Comparison of ENCODE assay signal across 8 cellular contexts in the genomic region with DNA sequence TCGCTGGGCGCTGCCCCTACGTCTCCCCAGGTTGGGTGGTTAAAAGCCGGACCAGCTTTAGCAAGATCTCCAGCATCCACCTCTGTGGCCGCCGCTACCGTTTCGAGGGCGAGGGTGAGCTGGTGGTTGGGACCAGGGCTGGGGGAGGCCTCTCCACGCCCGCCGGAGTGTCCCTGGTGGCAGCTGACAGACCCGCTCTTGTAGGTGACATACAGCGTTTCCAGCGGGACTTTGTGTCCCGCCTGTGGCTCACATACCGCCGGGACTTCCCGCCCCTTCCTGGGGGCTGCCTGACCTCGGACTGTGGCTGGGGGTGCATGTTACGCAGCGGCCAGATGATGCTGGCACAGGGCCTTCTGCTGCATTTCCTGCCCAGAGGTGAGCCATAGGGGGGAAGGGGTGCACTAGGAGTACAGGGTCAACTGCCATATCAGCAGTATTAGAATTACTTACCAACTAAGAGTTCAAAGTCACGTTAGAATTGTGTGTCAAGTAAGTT. TPM values are rescaled to one million over a fixed set of nuclear protein-coding genes. Genes with fewer than 3 reads are reported as not detected.
A peak's percentile ranks its signal among the peaks of the same experiment; 100 is the strongest.
DNase-seq lines count a peak whose midpoint lies in the region; ATAC-seq and TF ChIP-seq lines count a peak whose summit lies in the region.

No MANE protein-coding gene starts in this region.

- H3K27me3 Mint-ChIP-seq in WTC11 (ENCODE audit: low read depth) (0 out of 2 replicates have a peak, but pooled peaks cover 2% of the 10 kb centered on the region), glutamatergic neuron (ENCODE audit: unreplicated experiment) (peaks cover 8% of the 10 kb centered on the region)

- peak overlapping the region; percentile 98 for H3K9ac ChIP-seq in skeletal muscle satellite cell (ENCODE audit: low read depth, low read length)

- ATAC-seq in WTC11 (no peak), GM18505 (IDR thresholded peaks at IDR 0.05; ENCODE audit: unreplicated experiment) (no peak)

- CTCF ChIA-PET in WTC11 (lab: Charles Lee) = interaction anchor here (5.8 kb wide), 1 partner anchor 156 kb away, joined by 51 read pairs; the partner anchor contains the start of gene QTRT1
- CTCF ChIA-PET in GM10248 (lab: Yijun Ruan, JAX) = interaction anchor here (0.7 kb wide), 1 partner anchor 9 kb away, joined by 3 read pairs; no protein-coding TSS in a partner anchor

- H3K36me3 ChIP-seq in skeletal muscle satellite cell (ENCODE audit: insufficient read depth, low read length) = peaks cover 15% of the 10 kb centered on the region

- DNase-seq in GM13976 (ENCODE audit: low spot score) = peak; percentile 32
- no peak for DNase-seq in WTC11 (ENCODE audit: low spot score)
- no peak for DNase-seq in glutamatergic neuron
- DNase-seq in iPS-NIHi11 (ENCODE audit: low spot score) = no peak
- no peak for DNase-seq in NCI-H2171 (lab: John Stamatoyannopoulos, UW)
- no peak for DNase-seq in GM10248 (ENCODE audit: extremely low spot score)

- H3K27ac Mint-ChIP-seq in WTC11 (peak overlapping the region; percentile 60; the same call in 1 of the 2 replicates), glutamatergic neuron (ENCODE audit: unreplicated experiment) (no peak overlapping the region)

- peak overlapping the region; percentile 93 for H3K4me3 ChIP-seq in skeletal muscle satellite cell (ENCODE audit: low read length)

- in situ Hi-C loops in GM13976 (cut with MboI; ENCODE audit: low sequenced_read_pairs, unreplicated experiment) = no loop called here

- H3K4me1 Mint-ChIP-seq in WTC11 (peaks cover 4% of the 10 kb centered on the region; the same call in 1 of the 2 replicates), glutamatergic neuron (ENCODE audit: low read depth, unreplicated experiment) (peaks cover 1% of the 10 kb centered on the region)

- no peaks in the 10 kb centered on the region for H3K27me3 ChIP-seq in skeletal muscle satellite cell (ENCODE audit: control insufficient read depth, insufficient read depth, low read length)

- peaks cover 12% of the 10 kb centered on the region for H3K4me1 ChIP-seq in skeletal muscle satellite cell (ENCODE audit: control insufficient read depth, insufficient read depth, low read length)

- H3K9me3 Mint-ChIP-seq in WTC11 (no peaks in the 10 kb centered on the region), glutamatergic neuron (ENCODE audit: unreplicated experiment) (peaks cover 6% of the 10 kb centered on the region)

- H3K4me3 Mint-ChIP-seq in WTC11 (peak overlapping the region; percentile 83), glutamatergic neuron (ENCODE audit: unreplicated experiment) (peak overlapping the region; percentile 90)

- H3K36me3 Mint-ChIP-seq in WTC11 (peaks cover 22% of the 10 kb centered on the region), glutamatergic neuron (ENCODE audit: unreplicated experiment) (no peaks in the 10 kb centered on the region)

- TF ChIP-seq POLR2A in GM18505 (IDR thresholded peaks at IDR 0.05; ENCODE audit: borderline replicate concordance, extremely low read depth, insufficient read depth, insufficient read length) = no peak

- H3K4me2 ChIP-seq in skeletal muscle satellite cell (ENCODE audit: low read length) = peak overlapping the region; percentile 98

- no peak for TF ChIP-seq CTCF in GM13976 (IDR thresholded peaks at IDR 0.05; ENCODE audit: borderline replicate concordance, control extremely low read depth, extremely low read depth, insufficient read depth, missing control alignments)
- no peak for TF ChIP-seq CTCF in WTC11 (IDR thresholded peaks at IDR 0.05)
- TF ChIP-seq CTCF in glutamatergic neuron (IDR thresholded peaks at IDR 0.05; ENCODE audit: partially characterized antibody, unreplicated experiment) = no peak
- TF ChIP-seq CTCF in GM10248 (IDR thresholded peaks at IDR 0.05; ENCODE audit: control extremely low read depth, extremely low read depth, low read depth, missing control alignments) = no peak

- POLR2A ChIA-PET in WTC11 (lab: Charles Lee) = no interaction called here
- POLR2A ChIA-PET in GM10248 (lab: Yijun Ruan, JAX) = no interaction called here

- H3K9me3 ChIP-seq in skeletal muscle satellite cell (replicated peaks; ENCODE audit: low read length) = no peaks in the 10 kb centered on the region

TF ChIP-seq in WTC11, 78 proteins besides CTCF, POLR2A, EP300 and RAD21:
- TF ChIP-seq, protein P1, sequence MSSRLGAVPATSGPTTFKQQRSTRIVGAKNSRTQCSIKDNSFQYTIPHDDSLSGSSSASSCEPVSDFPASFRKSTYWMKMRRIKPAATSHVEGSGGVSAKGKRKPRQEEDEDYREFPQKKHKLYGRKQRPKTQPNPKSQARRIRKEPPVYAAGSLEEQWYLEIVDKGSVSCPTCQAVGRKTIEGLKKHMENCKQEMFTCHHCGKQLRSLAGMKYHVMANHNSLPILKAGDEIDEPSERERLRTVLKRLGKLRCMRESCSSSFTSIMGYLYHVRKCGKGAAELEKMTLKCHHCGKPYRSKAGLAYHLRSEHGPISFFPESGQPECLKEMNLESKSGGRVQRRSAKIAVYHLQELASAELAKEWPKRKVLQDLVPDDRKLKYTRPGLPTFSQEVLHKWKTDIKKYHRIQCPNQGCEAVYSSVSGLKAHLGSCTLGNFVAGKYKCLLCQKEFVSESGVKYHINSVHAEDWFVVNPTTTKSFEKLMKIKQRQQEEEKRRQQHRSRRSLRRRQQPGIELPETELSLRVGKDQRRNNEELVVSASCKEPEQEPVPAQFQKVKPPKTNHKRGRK (CRISPR knock-in tag; IDR thresholded peaks at IDR 0.05; ENCODE audit: borderline replicate concordance) = no peak
- TF ChIP-seq ESRRA (CRISPR knock-in tag; IDR thresholded peaks at IDR 0.05; ENCODE audit: borderline replicate concordance) = 0 out of 2 replicates have a peak, but pooled peaks have one; percentile 39

RNA-seq across cellular contexts. Expression of gene ATG4D, which starts 1.1 kb away (rescaled TPM):
- 50.3 to 59.4 TPM (median 53.8 TPM) in 3 replicates for total RNA-seq in WTC11 (2021)
- 56.1 TPM for total RNA-seq in glutamatergic neuron (ENCODE audit: unreplicated experiment)
- 14.2 and 15.5 TPM in 2 replicates for total RNA-seq in skeletal muscle satellite cell (2012; rRNA removed)

RNA-seq across cellular contexts. Expression of gene KRI1, which starts 21.0 kb away (rescaled TPM):
- total RNA-seq in WTC11 (2021) (43.6 to 50.9 TPM (median 49.3 TPM) in 3 replicates), glutamatergic neuron (ENCODE audit: unreplicated experiment) (24.1 TPM)
- total RNA-seq in skeletal muscle satellite cell (2012; rRNA removed) = 7.0 and 8.6 TPM in 2 replicates

RNA-seq across cellular contexts. Expression of gene CDKN2D, which starts 24.0 kb away (rescaled TPM):
- total RNA-seq in WTC11 (2021) = 2.1 to 3.3 TPM (median 2.5 TPM) in 3 replicates
- 68.3 TPM for total RNA-seq in glutamatergic neuron (ENCODE audit: unreplicated experiment)
- total RNA-seq in skeletal muscle satellite cell (2012; rRNA removed) = 4.1 and 5.7 TPM in 2 replicates

RNA-seq across cellular contexts. Expression of gene S1PR5, which starts 27.6 kb away (rescaled TPM):
- total RNA-seq in WTC11 (2021) = 3.8 to 5.4 TPM (median 4.1 TPM) in 3 replicates
- total RNA-seq in glutamatergic neuron (ENCODE audit: unreplicated experiment) = not detected
- total RNA-seq in skeletal muscle satellite cell (2012; rRNA removed) = 0.25 TPM in 1 of 2 replicates, not detected in the other

RNA-seq across cellular contexts. Expression of gene KEAP1, which starts 41.6 kb away (rescaled TPM):
- total RNA-seq in WTC11 (2021) (65.1 to 74.9 TPM (median 68.7 TPM) in 3 replicates), glutamatergic neuron (ENCODE audit: unreplicated experiment) (44.1 TPM)
- 50.4 and 55.0 TPM in 2 replicates for total RNA-seq in skeletal muscle satellite cell (2012; rRNA removed)

Comparison
In these comparisons a context has a peak if more than half of its experiments do, and no peak if none do; other contexts are left out.
1. RNA of gene CDKN2D, which starts 24.0 kb away (total RNA-seq): 68.3 TPM in glutamatergic neuron (single experiment); 2.1 to 3.3 TPM in WTC11; every median in the first group is over 10 times any median in the second.